ENCODE assay signal across 12 cellular contexts in the genomic region with DNA sequence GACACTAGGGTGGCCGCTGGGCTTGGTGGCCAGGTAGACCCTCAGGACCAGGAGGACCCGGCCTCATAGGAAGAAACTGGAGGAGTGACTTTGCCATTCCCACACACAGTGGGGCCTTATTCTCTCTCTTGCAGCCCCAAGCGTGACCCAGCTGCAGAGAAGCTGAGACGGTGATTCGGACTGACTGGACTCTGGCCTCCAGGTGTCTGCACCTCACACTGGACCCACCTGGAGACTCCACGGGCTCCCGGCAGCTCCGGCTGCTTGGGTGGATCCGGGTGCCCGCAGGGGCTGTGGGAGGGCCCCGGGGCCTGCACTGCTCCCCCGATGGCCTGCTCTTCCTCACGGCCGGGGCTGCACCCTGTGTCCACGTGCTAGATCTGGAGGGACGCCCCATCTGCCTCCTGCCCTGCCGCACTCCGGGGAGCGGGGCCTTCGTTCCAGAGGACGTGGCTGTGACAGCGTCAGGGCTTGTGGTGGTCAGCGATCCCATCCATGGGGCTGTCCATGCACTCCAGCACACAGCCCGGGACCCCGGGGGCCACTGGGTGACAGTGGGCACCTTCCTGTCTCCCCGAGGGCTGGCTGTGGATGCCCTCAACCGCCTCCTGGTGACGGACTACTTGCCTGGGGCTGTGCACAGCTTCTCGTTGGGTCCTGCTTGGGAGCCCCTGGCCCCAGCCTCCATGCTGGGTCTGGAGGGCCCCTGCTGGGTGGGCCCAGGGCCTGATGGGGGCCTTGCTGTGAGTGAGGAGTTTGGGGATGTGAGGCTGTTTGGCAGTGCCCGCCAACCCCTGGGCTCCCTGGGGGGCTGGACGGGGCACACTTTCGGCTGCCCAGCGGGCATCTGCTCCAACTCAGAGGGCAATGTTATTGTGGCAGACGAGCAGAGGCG. TPM values are rescaled to one million over a fixed set of nuclear protein-coding genes. Genes with fewer than 3 reads are reported as not detected.
DNase-seq lines count a peak whose midpoint lies in the region; ATAC-seq, FAIRE-seq and TF ChIP-seq lines count a peak whose summit lies in the region.
"Had no signal": no experiment of that assay in that cellular context is flagged by ENCODE, and none has a peak within 500 bp of the region (broad histone marks: within the 10 kb centered on the region; RNA-seq: fewer than 3 reads in every experiment).

No MANE protein-coding gene starts in this region.

- H3K4me3 ChIP-seq in A673 (ENCODE audit: low read depth, low read length, poor library complexity, severe bottlenecking) (no peak overlapping the region), HEK293 (ENCODE audit: low read depth, low read length) (no peak overlapping the region), ascending aorta (peak overlapping the region; percentile 25 to 52), small intestine (ENCODE audit: low read depth in 1 of 2, low read length in 2 of 2) (no peak overlapping the region)

- peak overlapping the region; percentile 73 for H3K4me3 Mint-ChIP-seq in neural crest cell

- no peak for FAIRE-seq in small intestine (lab: Jason Lieb, UNC)
- FAIRE-seq: D721Med had no signal

- peaks cover 29% of the 10 kb centered on the region for H3K4me1 Mint-ChIP-seq in neural crest cell

- H3K4me1 ChIP-seq in A673 (ENCODE audit: insufficient read depth, low read length, poor library complexity, severe bottlenecking), result peaks cover 11% of the 10 kb centered on the region
- peaks cover 10% of the 10 kb centered on the region for H3K4me1 ChIP-seq in HEK293 (ENCODE audit: control insufficient read depth, insufficient read depth, low read length)
- H3K4me1 ChIP-seq in ascending aorta, result peaks cover 9 to 24% of the 10 kb centered on the region in 2 donors
- H3K4me1 ChIP-seq in small intestine (ENCODE audit: control insufficient read depth in 2 of 2, insufficient read depth in 1 of 2, low read depth in 1 of 2, low read length in 1 of 2), result peaks cover 4 to 13% of the 10 kb centered on the region in 2 donors

- H3K27ac ChIP-seq in A673 (ENCODE audit: low read depth, low read length, poor library complexity, severe bottlenecking), result peak overlapping the region; percentile 50
- H3K27ac ChIP-seq in HEK293 (ENCODE audit: extremely low read depth, low read depth, low read length), result peak overlapping the region; percentile 26; the same call in 1 of the 2 replicates
- peak overlapping the region in 1 of 2 donors; percentile 62 for H3K27ac ChIP-seq in ascending aorta
- H3K27ac ChIP-seq in small intestine (ENCODE audit: low read depth in 1 of 2, low read length in 1 of 2), result peak overlapping the region in 1 of 2 donors; percentile 73

- ATAC-seq in HG02870 (IDR thresholded peaks at IDR 0.05; ENCODE audit: unreplicated experiment) (no peak), GM21367 (IDR thresholded peaks at IDR 0.05; ENCODE audit: unreplicated experiment) (no peak)

- TF ChIP-seq CTCF in A673 (conservative IDR thresholded peaks at IDR 0.05; ENCODE audit: low read depth, low read length) (no peak), HEK293 (tag by site-specific recombination; IDR thresholded peaks at IDR 0.05) (no peak), ascending aorta (IDR thresholded peaks at IDR 0.05) (no peak), neural crest cell (conservative IDR thresholded peaks at IDR 0.05) (no peak)

- no peaks in the 10 kb centered on the region for H3K9me3 ChIP-seq in A673 (ENCODE audit: low read depth, low read length, poor library complexity, severe bottlenecking)
- no peaks in the 10 kb centered on the region for H3K9me3 ChIP-seq in HEK293 (ENCODE audit: control insufficient read depth, insufficient read depth, low read depth, low read length)
- no peaks in the 10 kb centered on the region for H3K9me3 ChIP-seq in ascending aorta
- no peaks in the 10 kb centered on the region for H3K9me3 ChIP-seq in small intestine (ENCODE audit: control insufficient read depth, low read depth)

- WGBS in small intestine, 3 donors, result 68 to 86% (median 75%) methylated on average over 34 to 35 of the region's 35 CpGs

- intact Hi-C loops in A673 (cut with micrococcal nuclease; ENCODE audit: unreplicated experiment) (no loop called here), ascending aorta (cut with DNase I) (loop anchor here (2.0 kb wide), 1 partner anchor 41 kb away; a partner anchor contains a TSS)

- H3K9me3 Mint-ChIP-seq in neural crest cell, result no peaks in the 10 kb centered on the region

- H3K27ac Mint-ChIP-seq in neural crest cell (ENCODE audit: unreplicated experiment), result no peak overlapping the region

- DNase-seq in A673 (ENCODE audit: low spot score), result no peak
- DNase-seq in ascending aorta (ENCODE audit: low spot score in 2 of 2), result no peak
- DNase-seq in neural crest cell (ENCODE audit: low read depth, low spot score), result no peak
- DNase-seq in small intestine, result no peak
- no peak for DNase-seq in stimulated activated CD4-positive, alpha-beta T cell treated with anti-CD3 and anti-CD28 coated beads, Interleukin-4, amount 100 ng/mL, for 24 hours

- H3K36me3 Mint-ChIP-seq in neural crest cell (ENCODE audit: low read depth), result no peaks in the 10 kb centered on the region

- POLR2A ChIA-PET in A673 (lab: Charles Lee; ENCODE audit: low non-redundant PET), result interaction anchor here (0.6 kb wide), 1 partner anchor 288 kb away, joined by 4 read pairs; no protein-coding TSS in a partner anchor
- POLR2A ChIA-PET in HEK293 (lab: Yijun Ruan, JAX), result interaction anchor here (1.0 to 1.4 kb wide), 3 partner anchors 12 to 176 kb away, joined by 3 to 6 read pairs (median 4); a partner anchor contains a TSS

- CTCF ChIA-PET in A673 (lab: Charles Lee) (no interaction called here), HEK293 (lab: Yijun Ruan, JAX) (interaction anchor here (0.9 to 1.0 kb wide), 2 partner anchors 13 to 16 kb away, joined by 3 read pairs; no protein-coding TSS in a partner anchor)

- BruUV-seq in A673 (replicated peaks; lab: Mats Ljungman, UMichigan), result no TSS peak

- H3K27me3 ChIP-seq in A673 (replicated peaks; ENCODE audit: insufficient read depth, low read depth, low read length, poor library complexity) (peaks cover 2% of the 10 kb centered on the region), ascending aorta (no peaks in the 10 kb centered on the region), small intestine (ENCODE audit: control insufficient read depth in 2 of 2, insufficient read depth in 2 of 2, low read length in 2 of 2) (peaks cover 0 to 4% of the 10 kb centered on the region in 2 donors)

- H3K36me3 ChIP-seq in A673 (ENCODE audit: insufficient read depth, low read length, poor library complexity, severe bottlenecking), result no peaks in the 10 kb centered on the region
- H3K36me3 ChIP-seq in HEK293 (ENCODE audit: control insufficient read depth in 2 of 2, insufficient read depth in 1 of 2, low read length in 2 of 2), result peaks cover 0 to 14% of the 10 kb centered on the region in 2 experiments; a peak in 1 of 3 replicates
- no peaks in the 10 kb centered on the region for H3K36me3 ChIP-seq in ascending aorta
- no peaks in the 10 kb centered on the region for H3K36me3 ChIP-seq in small intestine (ENCODE audit: control insufficient read depth in 2 of 2, insufficient read depth in 2 of 2, low read length in 2 of 2)

- H3K27me3 Mint-ChIP-seq in neural crest cell (ENCODE audit: low read depth), result peaks cover 8% of the 10 kb centered on the region

TF ChIP-seq in HEK293, 187 proteins besides CTCF, POLR2A, EP300 and RAD21:
- TF ChIP-seq, protein P1, sequence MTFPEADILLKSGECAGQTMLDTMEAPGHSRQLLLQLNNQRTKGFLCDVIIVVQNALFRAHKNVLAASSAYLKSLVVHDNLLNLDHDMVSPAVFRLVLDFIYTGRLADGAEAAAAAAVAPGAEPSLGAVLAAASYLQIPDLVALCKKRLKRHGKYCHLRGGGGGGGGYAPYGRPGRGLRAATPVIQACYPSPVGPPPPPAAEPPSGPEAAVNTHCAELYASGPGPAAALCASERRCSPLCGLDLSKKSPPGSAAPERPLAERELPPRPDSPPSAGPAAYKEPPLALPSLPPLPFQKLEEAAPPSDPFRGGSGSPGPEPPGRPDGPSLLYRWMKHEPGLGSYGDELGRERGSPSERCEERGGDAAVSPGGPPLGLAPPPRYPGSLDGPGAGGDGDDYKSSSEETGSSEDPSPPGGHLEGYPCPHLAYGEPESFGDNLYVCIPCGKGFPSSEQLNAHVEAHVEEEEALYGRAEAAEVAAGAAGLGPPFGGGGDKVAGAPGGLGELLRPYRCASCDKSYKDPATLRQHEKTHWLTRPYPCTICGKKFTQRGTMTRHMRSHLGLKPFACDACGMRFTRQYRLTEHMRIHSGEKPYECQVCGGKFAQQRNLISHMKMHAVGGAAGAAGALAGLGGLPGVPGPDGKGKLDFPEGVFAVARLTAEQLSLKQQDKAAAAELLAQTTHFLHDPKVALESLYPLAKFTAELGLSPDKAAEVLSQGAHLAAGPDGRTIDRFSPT (tag by site-specific recombination; IDR thresholded peaks at IDR 0.05), result peak; percentile 29; the same call in 1 of the 2 replicates
- TF ChIP-seq ZIC2 (tag by site-specific recombination; IDR thresholded peaks at IDR 0.05) (peak; percentile 81), ZNF473 (tag by site-specific recombination; IDR thresholded peaks at IDR 0.05) (no peak), ZNF416 (tag by site-specific recombination; IDR thresholded peaks at IDR 0.05) (no peak)

RNA-seq across cellular contexts. Expression of a gene that starts 0.8 kb away (rescaled TPM):
- 0.21 and 0.52 TPM in 2 replicates for total RNA-seq in A673 (2021)
- total RNA-seq in ascending aorta, result not detected
- 0.84 and 0.86 TPM in 2 replicates for total RNA-seq in neural crest cell
- under 1 TPM in 2 of 3 donors, not detected in 1; 0.45 to 0.79 TPM for polyA plus RNA-seq in small intestine

RNA-seq across cellular contexts. Expression of a gene that starts 2.2 kb away (rescaled TPM):
- total RNA-seq in A673 (2021) (59.4 and 65.7 TPM in 2 replicates), ascending aorta (70.2 TPM), neural crest cell (84.9 and 91.7 TPM in 2 replicates)
- 10 to 100 TPM; 26.8 to 43.5 (median 29.2) TPM for polyA plus RNA-seq in small intestine

RNA-seq across cellular contexts. Expression of a gene that starts 7.4 kb away (rescaled TPM):
- 0.13 TPM in 1 of 2 replicates, not detected in the other for total RNA-seq in A673 (2021)
- total RNA-seq in ascending aorta, result not detected
- total RNA-seq in neural crest cell, result not detected in 2 replicates
- not detected for polyA plus RNA-seq in small intestine
- total RNA-seq: HT-29; subcutaneous adipose tissue; T-helper 1 cell treated with Interleukin-12 subunit alpha and Interleukin-12 subunit beta and Interleukin-4 antibody, amounts not matched to agents 30 ng/mL and 1 ng/mL, for 36 hours had no signal

RNA-seq across cellular contexts. Expression of a gene that starts 22.3 kb away (rescaled TPM):
- total RNA-seq in A673 (2021) (19.9 and 20.6 TPM in 2 replicates), ascending aorta (29.8 TPM), neural crest cell (30.9 and 31.6 TPM in 2 replicates)
- 10 to 100 TPM; 28.9 to 49.0 (median 39.7) TPM for polyA plus RNA-seq in small intestine

RNA-seq across cellular contexts. Expression of a gene that starts 40.1 kb away (rescaled TPM):
- total RNA-seq in A673 (2021) (77.7 and 91.2 TPM in 2 replicates), ascending aorta (249 TPM), neural crest cell (56.9 and 60.3 TPM in 2 replicates)
- polyA plus RNA-seq in small intestine, result 100 to 1,000 TPM in 1 of 3 donors, 10 to 100 TPM in 2; 64.5 to 105 (median 75.9) TPM

Comparison
In these comparisons a context has a peak if more than half of its experiments do, and no peak if none do; other contexts are left out.
1. H3K4me3 ChIP-seq: peak in ascending aorta (2 of 2); none in A673 (single experiment), HEK293 (single experiment) and small intestine (0 of 2).